In the genomic region with DNA sequence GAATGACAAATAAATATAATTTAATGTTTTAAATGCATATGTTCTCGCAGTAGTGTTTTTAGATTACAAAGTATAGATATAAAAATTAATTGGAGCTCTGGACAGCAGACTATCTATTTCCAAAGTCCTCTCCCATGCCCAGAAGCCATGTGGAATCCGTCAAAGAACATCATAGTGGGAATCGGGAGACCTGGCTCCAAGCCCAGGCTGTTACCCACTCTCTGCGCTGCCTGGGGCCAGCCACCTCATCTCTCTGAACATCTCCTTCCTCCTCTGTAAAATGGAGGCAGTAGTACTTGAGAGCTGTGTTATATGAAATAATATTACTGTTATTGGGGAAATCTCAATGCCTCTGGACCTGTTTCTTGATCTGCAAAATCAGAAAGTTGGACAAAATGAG, we compare ENCODE assay signal across 20 cellular contexts. TPM values are rescaled to one million over a fixed set of nuclear protein-coding genes. Genes with fewer than 3 reads are reported as not detected.
A peak's percentile ranks its signal among the peaks of the same experiment; 100 is the strongest.
DNase-seq lines count a peak whose midpoint lies in the region; ATAC-seq, FAIRE-seq and TF ChIP-seq lines count a peak whose summit lies in the region.
"Had no signal": no experiment of that assay in that cellular context is flagged by ENCODE, and none has a peak within 500 bp of the region (broad histone marks: within the 10 kb centered on the region; RNA-seq: fewer than 3 reads in every experiment).

No MANE protein-coding gene starts in this region.

- H3K36me3 Mint-ChIP-seq in naive thymus-derived CD4-positive, alpha-beta T cell = no peaks in the 10 kb centered on the region
- no peaks in the 10 kb centered on the region for H3K36me3 Mint-ChIP-seq in glutamatergic neuron (ENCODE audit: unreplicated experiment)
- H3K36me3 Mint-ChIP-seq: CD4-positive, alpha-beta memory T cell had no signal

- H3K9me3 ChIP-seq in RWPE2 (ENCODE audit: severe bottlenecking) (no peaks in the 10 kb centered on the region), HAP-1 (no peaks in the 10 kb centered on the region)
- no peaks in the 10 kb centered on the region for H3K9me3 ChIP-seq in naive thymus-derived CD4-positive, alpha-beta T cell (ENCODE audit: control insufficient read depth in 2 of 3, low read length in 3 of 3)

- no peak overlapping the region for H3K4me3 Mint-ChIP-seq in naive thymus-derived CD4-positive, alpha-beta T cell
- no peak overlapping the region for H3K4me3 Mint-ChIP-seq in glutamatergic neuron (ENCODE audit: unreplicated experiment)
- H3K4me3 Mint-ChIP-seq: B cell; CD4-positive, alpha-beta memory T cell had no signal

- FAIRE-seq in bronchial epithelial cell (lab: Jason Lieb, UNC) = no peak
- FAIRE-seq: GM12891, RCC 7860 had no signal

- DNase-seq in NCI-H2081 (lab: John Stamatoyannopoulos, UW) (peak; percentile 22 to 54), NCI-H2081 treated with DMSO at 0.1 percent for 48 hours (lab: John Stamatoyannopoulos, UW) (no peak), RWPE2 (ENCODE audit: low spot score) (no peak), bronchial epithelial cell (ENCODE audit: low read depth) (peak; percentile 28), HAP-1 (ENCODE audit: low spot score in 2 of 2) (no peak), glutamatergic neuron (no peak), pons (ENCODE audit: low spot score) (no peak)
- no peak for DNase-seq in naive thymus-derived CD4-positive, alpha-beta T cell
- DNase-seq: CD4-positive, alpha-beta memory T cell; GF-D8; GOT3; KG1; NCI-H1048; NCI-H1436 treated with DMSO at 0.1 percent for 48 hours; NCI-H2029 treated with DMSO at 0.1 percent for 48 hours; NCI-H526 treated with DMSO at 0.1 percent for 48 hours had no signal

- H3K27me3 Mint-ChIP-seq in naive thymus-derived CD4-positive, alpha-beta T cell = peaks cover 0 to 26% (median 7%) of the 10 kb centered on the region in 5 donors
- peaks cover 2% of the 10 kb centered on the region for H3K27me3 Mint-ChIP-seq in glutamatergic neuron (ENCODE audit: unreplicated experiment)

- CTCF ChIA-PET in naive thymus-derived CD4-positive, alpha-beta T cell (lab: Charles Lee) = interaction anchor here (0.6 kb wide), 2 partner anchors 299 to 417 kb away, joined by 4 to 5 read pairs; no protein-coding TSS in a partner anchor

- POLR2A ChIA-PET in naive thymus-derived CD4-positive, alpha-beta T cell (lab: Charles Lee) = no interaction called here

- TF ChIP-seq CTCF in RWPE2 (IDR thresholded peaks at IDR 0.05; ENCODE audit: poor library complexity, severe bottlenecking) (no peak), bronchial epithelial cell (IDR thresholded peaks at IDR 0.05; ENCODE audit: insufficient read depth, low read length, severe bottlenecking) (no peak), glutamatergic neuron (IDR thresholded peaks at IDR 0.05; ENCODE audit: partially characterized antibody, unreplicated experiment) (no peak)

- 0 out of 3 replicates have a peak, but pooled peaks have one; percentile 35 for ATAC-seq in RWPE2 (ENCODE audit: low read depth)
- no peak for ATAC-seq in naive thymus-derived CD4-positive, alpha-beta T cell

- no peak overlapping the region for H3K27ac Mint-ChIP-seq in naive thymus-derived CD4-positive, alpha-beta T cell
- H3K27ac Mint-ChIP-seq in glutamatergic neuron (ENCODE audit: unreplicated experiment) = no peak overlapping the region
- H3K27ac Mint-ChIP-seq: B cell; CD4-positive, alpha-beta memory T cell had no signal

- H3K4me3 ChIP-seq in RWPE2 (ENCODE audit: severe bottlenecking) (no peak overlapping the region), bronchial epithelial cell (ENCODE audit: low read depth, low read length) (no peak overlapping the region), HAP-1 (no peak overlapping the region)
- H3K4me3 ChIP-seq in naive thymus-derived CD4-positive, alpha-beta T cell (ENCODE audit: low read length) = no peak overlapping the region

- intact Hi-C loops in naive thymus-derived CD4-positive, alpha-beta T cell (cut with micrococcal nuclease) = no loop called here

- H3K36me3 ChIP-seq in RWPE2 (ENCODE audit: low read depth) = no peaks in the 10 kb centered on the region
- no peaks in the 10 kb centered on the region for H3K36me3 ChIP-seq in bronchial epithelial cell (ENCODE audit: control insufficient read depth, insufficient read depth, low read length)
- no peaks in the 10 kb centered on the region for H3K36me3 ChIP-seq in naive thymus-derived CD4-positive, alpha-beta T cell (ENCODE audit: control insufficient read depth in 2 of 3, insufficient read depth in 3 of 3, low read length in 3 of 3)
- no peaks in the 10 kb centered on the region for H3K36me3 ChIP-seq in HAP-1 (replicated peaks)

- H3K4me1 ChIP-seq in RWPE2 (ENCODE audit: insufficient read depth, poor library complexity, severe bottlenecking) (no peaks in the 10 kb centered on the region), HAP-1 (no peaks in the 10 kb centered on the region)
- no peaks in the 10 kb centered on the region for H3K4me1 ChIP-seq in naive thymus-derived CD4-positive, alpha-beta T cell (ENCODE audit: control insufficient read depth in 2 of 2, insufficient read depth in 2 of 2, low read length in 2 of 2)

- H3K27me3 ChIP-seq in RWPE2 (ENCODE audit: insufficient read depth, poor library complexity, severe bottlenecking) = no peaks in the 10 kb centered on the region
- H3K27me3 ChIP-seq in bronchial epithelial cell (ENCODE audit: control insufficient read depth, insufficient read depth, low read length) = no peaks in the 10 kb centered on the region
- no peaks in the 10 kb centered on the region for H3K27me3 ChIP-seq in naive thymus-derived CD4-positive, alpha-beta T cell (ENCODE audit: control insufficient read depth in 2 of 2, insufficient read depth in 2 of 2, low read length in 2 of 2)
- peaks cover 5% of the 10 kb centered on the region; the same call in 1 of the 2 replicates for H3K27me3 ChIP-seq in HAP-1 (ENCODE audit: low read depth)

- in situ Hi-C loops in HAP-1 (cut with MboI; ENCODE audit: low sequenced_read_pairs) = no loop called here

- H3K4me1 Mint-ChIP-seq in naive thymus-derived CD4-positive, alpha-beta T cell = no peaks in the 10 kb centered on the region
- no peaks in the 10 kb centered on the region for H3K4me1 Mint-ChIP-seq in glutamatergic neuron (ENCODE audit: low read depth, unreplicated experiment)
- H3K4me1 Mint-ChIP-seq: CD4-positive, alpha-beta memory T cell had no signal

- H3K9me3 Mint-ChIP-seq in naive thymus-derived CD4-positive, alpha-beta T cell = no peaks in the 10 kb centered on the region
- H3K9me3 Mint-ChIP-seq in glutamatergic neuron (ENCODE audit: unreplicated experiment) = peaks cover 1% of the 10 kb centered on the region
- H3K9me3 Mint-ChIP-seq: CD4-positive, alpha-beta memory T cell had no signal

- no peak overlapping the region for H3K27ac ChIP-seq in RWPE2 (ENCODE audit: poor library complexity, severe bottlenecking)
- H3K27ac ChIP-seq in naive thymus-derived CD4-positive, alpha-beta T cell (ENCODE audit: low read depth, low read length) = no peak overlapping the region
- H3K27ac ChIP-seq: 22Rv1 had no signal

RNA-seq across cellular contexts. Expression of gene SLC30A5, which starts 58.1 kb away (rescaled TPM):
- 55.3 and 56.2 TPM in 2 replicates for total RNA-seq in bronchial epithelial cell
- total RNA-seq in naive thymus-derived CD4-positive, alpha-beta T cell = 10 to 100 TPM; 15.9 to 46.5 (median 41.3) TPM
- 10 to 100 TPM; 29.9 to 32.1 TPM for polyA plus RNA-seq in naive thymus-derived CD4-positive, alpha-beta T cell
- 17.9 TPM for total RNA-seq in glutamatergic neuron (ENCODE audit: unreplicated experiment)

Comparison
In these comparisons a context has a peak if more than half of its experiments do, and no peak if none do; other contexts are left out.
1. DNase-seq: peak in NCI-H2081 (2 of 2) and bronchial epithelial cell (single experiment); none in NCI-H2081 treated with DMSO at 0.1 percent for 48 hours (single experiment), RWPE2 (single experiment), naive thymus-derived CD4-positive, alpha-beta T cell (0 of 9), HAP-1 (0 of 2), glutamatergic neuron (single experiment) and pons (single experiment).